In the genomic region with DNA sequence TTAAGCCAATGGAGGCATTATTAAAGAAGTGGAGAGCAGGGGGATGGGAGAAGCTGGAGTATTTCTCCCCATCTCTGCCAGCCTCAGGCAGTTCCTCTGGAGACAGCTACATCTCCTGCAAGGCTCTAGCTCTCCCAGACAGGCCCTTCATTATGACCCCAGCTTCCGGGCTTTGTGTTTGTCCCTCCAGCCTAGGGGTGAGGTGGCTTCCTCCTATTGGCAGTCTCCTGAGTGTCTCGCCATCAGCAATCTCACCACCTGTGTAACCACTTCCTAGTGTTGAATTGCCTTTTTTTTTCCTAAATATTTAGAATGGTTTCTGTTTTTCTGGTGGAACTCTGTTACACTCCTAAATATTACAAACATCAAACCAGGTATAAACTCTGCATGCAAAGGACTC, we compare ENCODE assay signal across 25 cellular contexts.
"Had no signal": no experiment of that assay in that cellular context is flagged by ENCODE, and none has a peak within 500 bp of the region (broad histone marks: within the 10 kb centered on the region; RNA-seq: fewer than 3 reads in every experiment).

No MANE protein-coding gene starts in this region.

- H3K4me1 ChIP-seq: parathyroid adenoma, right atrium auricular region, stomach, testis, transverse colon, upper lobe of left lung, vagina had no signal

- H3K9me3 ChIP-seq: neutrophil, right atrium auricular region, testis, thyroid gland, transverse colon, upper lobe of left lung, vagina had no signal

- H3K27ac ChIP-seq: left ventricle myocardium inferior, neutrophil, parathyroid adenoma, right atrium auricular region, skin epidermis, stomach, testis, thyroid gland, transverse colon, upper lobe of left lung, vagina had no signal

- H3K4me3 ChIP-seq: left ventricle myocardium inferior, right atrium auricular region, skin epidermis, stomach, testis, thyroid gland, transverse colon, upper lobe of left lung, vagina had no signal

- H3K27me3 ChIP-seq: right atrium auricular region, testis, thyroid gland, transverse colon, upper lobe of left lung, vagina had no signal

- FAIRE-seq: islet of Langerhans, kidney had no signal

- H3K9ac ChIP-seq: parathyroid adenoma had no signal

- H2AFZ ChIP-seq: parathyroid adenoma had no signal

- DNase-seq: hypothalamus; immature natural killer cell; kidney; left colon; left ventricle myocardium inferior; midbrain; naive thymus-derived CD8-positive, alpha-beta T cell; occipital lobe; stimulated activated CD4-positive, alpha-beta T cell treated with anti-CD3 and anti-CD28 coated beads, Interleukin-12 subunit alpha, Interleukin-12 subunit beta, amount 100 ng/mL, for 4 hours; stimulated activated CD4-positive, alpha-beta T cell treated with anti-CD3 and anti-CD28 coated beads, Interleukin-15, amount 100 ng/mL, for 24 hours; stimulated activated CD4-positive, alpha-beta T cell treated with anti-CD3 and anti-CD28 coated beads, Interleukin-2, amount 100 ng/mL, for 24 hours; stimulated activated CD4-positive, alpha-beta T cell treated with anti-CD3 and anti-CD28 coated beads, Interleukin-4, amount 100 ng/mL, for 1 hour; stimulated activated naive B cell treated with anti-CD40 and anti-IgM and Interleukin-4, amounts not matched to agents 10 μg/mL and 1 μg/mL and 100 μg/mL, for 72 hours; stimulated activated naive CD8-positive, alpha-beta T cell treated with anti-CD3 and anti-CD28 coated beads, Interleukin-15, Interleukin-2, amounts not matched to agents 100 U/mL and 50 U/mL, for 24 hours; stomach; testis; thyroid gland; transverse colon; upper lobe of left lung had no signal

- H3K79me2 ChIP-seq: parathyroid adenoma had no signal

- H3K36me3 ChIP-seq: left ventricle myocardium inferior, neutrophil, right atrium auricular region, stomach, thyroid gland, transverse colon, upper lobe of left lung, vagina had no signal
